ENCODE assay signal across 18 cellular contexts in genomic region chr1:245550702-245551008, GRCh38.
A peak's percentile ranks its signal among the peaks of the same experiment; 100 is the strongest.
DNase-seq lines count a peak whose midpoint lies in the region; TF ChIP-seq lines count a peak whose summit lies in the region.
"Had no signal": no experiment of that assay in that cellular context is flagged by ENCODE, and none has a peak within 500 bp of the region (broad histone marks: within the 10 kb centered on the region; RNA-seq: fewer than 3 reads in every experiment).

No MANE protein-coding gene starts in this region.

- H3K9me3 Mint-ChIP-seq in endothelial cell (ENCODE audit: unreplicated experiment): no peaks in the 10 kb centered on the region
- H3K9me3 Mint-ChIP-seq in neural progenitor cell: no peaks in the 10 kb centered on the region

- H3K27ac ChIP-seq in BLaER1 treated with 17β-estradiol and CSF1 and Interleukin-3, amounts not matched to agents 10 nM and 100 nM: no peak overlapping the region
- H3K27ac ChIP-seq in neural progenitor cell: no peak overlapping the region

- H3K4me1 Mint-ChIP-seq in endothelial cell (ENCODE audit: unreplicated experiment): peaks cover 47% of the 10 kb centered on the region
- peaks cover 11% of the 10 kb centered on the region for H3K4me1 Mint-ChIP-seq in neural progenitor cell
- H3K4me1 Mint-ChIP-seq: CD14-positive monocyte had no signal

- H3K9ac ChIP-seq in BLaER1 treated with 17β-estradiol and CSF1 and Interleukin-3, amounts not matched to agents 10 nM and 100 nM: no peak overlapping the region
- no peak overlapping the region for H3K9ac ChIP-seq in neural progenitor cell

- H3K27me3 Mint-ChIP-seq in endothelial cell (ENCODE audit: unreplicated experiment) (peaks cover 14% of the 10 kb centered on the region), neural progenitor cell (ENCODE audit: insufficient read depth, low read depth) (no peaks in the 10 kb centered on the region)

- H3K27me3 ChIP-seq in BLaER1 treated with 17β-estradiol and CSF1 and Interleukin-3, amounts not matched to agents 10 nM and 100 nM: no peaks in the 10 kb centered on the region
- H3K27me3 ChIP-seq in neural progenitor cell: no peaks in the 10 kb centered on the region
- H3K27me3 ChIP-seq: MG63 had no signal

- H3K79me2 ChIP-seq in neural progenitor cell (ENCODE audit: low read depth): no peaks in the 10 kb centered on the region

- peaks cover 6 to 11% (median 9%) of the 10 kb centered on the region in 10 experiments; a peak in 13 of 20 replicates for H3K4me1 ChIP-seq in BLaER1 treated with 17β-estradiol and CSF1 and Interleukin-3, amounts not matched to agents 10 nM and 100 nM
- peaks cover 13% of the 10 kb centered on the region for H3K4me1 ChIP-seq in neural progenitor cell

- H3K36me3 Mint-ChIP-seq in endothelial cell (ENCODE audit: low read depth, unreplicated experiment): no peaks in the 10 kb centered on the region
- no peaks in the 10 kb centered on the region for H3K36me3 Mint-ChIP-seq in neural progenitor cell

- H3K36me3 ChIP-seq in BLaER1 treated with 17β-estradiol and CSF1 and Interleukin-3, amounts not matched to agents 10 nM and 100 nM: no peaks in the 10 kb centered on the region
- no peaks in the 10 kb centered on the region for H3K36me3 ChIP-seq in neural progenitor cell
- H3K36me3 ChIP-seq: MG63 had no signal

- in situ Hi-C loops in KBM-7 (cut with MboI; ENCODE audit: low pct_unique_long_range_greater_than_20kb, low sequenced_read_pairs): no loop called here

- H3K27ac Mint-ChIP-seq in endothelial cell (ENCODE audit: unreplicated experiment) (peak overlapping the region; percentile 99), neural progenitor cell (peak overlapping the region; percentile 89)
- H3K27ac Mint-ChIP-seq: CD14-positive monocyte had no signal

- H3K4me3 ChIP-seq in BLaER1 treated with 17β-estradiol and CSF1 and Interleukin-3, amounts not matched to agents 10 nM and 100 nM: no peak overlapping the region
- no peak overlapping the region for H3K4me3 ChIP-seq in neural progenitor cell
- H3K4me3 ChIP-seq: MG63 had no signal

- H3K9me3 ChIP-seq in BLaER1 treated with 17β-estradiol and CSF1 and Interleukin-3, amounts not matched to agents 10 nM and 100 nM (replicated peaks in 1 of 11): no peaks in the 10 kb centered on the region
- no peaks in the 10 kb centered on the region for H3K9me3 ChIP-seq in neural progenitor cell (ENCODE audit: low read depth)
- H3K9me3 ChIP-seq: MG63 had no signal

- peak overlapping the region in 8 of 11 experiments; percentile 10 to 43 (median 22); a peak in 9 of 22 replicates for H3K4me2 ChIP-seq in BLaER1 treated with 17β-estradiol and CSF1 and Interleukin-3, amounts not matched to agents 10 nM and 100 nM
- peak overlapping the region; percentile 19 for H3K4me2 ChIP-seq in neural progenitor cell

- DNase-seq in KBM-7 (peak; percentile 21), endothelial cell (ENCODE audit: low spot score) (peak; percentile 27), neural progenitor cell (ENCODE audit: low spot score) (no peak), occipital lobe (lab: John Stamatoyannopoulos, UW) (no peak), NCI-H2081 treated with DMSO at 0.1 percent for 48 hours (lab: John Stamatoyannopoulos, UW) (no peak), AG08396 (ENCODE audit: low spot score) (no peak)
- DNase-seq: DMS79, MG63, NCI-H1048, NCI-H146, NCI-H2081, NCI-H510A treated with DMSO at 0.1 percent for 48 hours, NCI-H82, OCI-M1, SHP77 treated with DMSO at 0.1 percent for 48 hours had no signal

- H3K4me3 Mint-ChIP-seq in endothelial cell (ENCODE audit: unreplicated experiment): peak overlapping the region; percentile 79
- no peak overlapping the region for H3K4me3 Mint-ChIP-seq in neural progenitor cell
- H3K4me3 Mint-ChIP-seq: CD14-positive monocyte, H9 had no signal

- H2AFZ ChIP-seq in neural progenitor cell (replicated peaks): peak overlapping the region; percentile 98

- TF ChIP-seq CTCF in endothelial cell (IDR thresholded peaks at IDR 0.05; ENCODE audit: unreplicated experiment) (no peak), neural progenitor cell (IDR thresholded peaks at IDR 0.05) (no peak)

- H3F3A ChIP-seq in neural progenitor cell (ENCODE audit: low read depth): peaks cover 6% of the 10 kb centered on the region

- no peaks in the 10 kb centered on the region for H4K20me1 ChIP-seq in BLaER1 treated with 17β-estradiol and CSF1 and Interleukin-3, amounts not matched to agents 10 nM and 100 nM
- no peaks in the 10 kb centered on the region for H4K20me1 ChIP-seq in neural progenitor cell (ENCODE audit: low read depth)

Comparison
In these comparisons a context has a peak if more than half of its experiments do, and no peak if none do; other contexts are left out.
1. DNase-seq: peak in KBM-7 (single experiment) and endothelial cell (single experiment); none in neural progenitor cell (single experiment), occipital lobe (single experiment), NCI-H2081 treated with DMSO at 0.1 percent for 48 hours (single experiment) and AG08396 (single experiment).